8 cellular contexts compared by ENCODE assay signal in genomic region chr10:27319139-27319538, GRCh38.
DNase-seq lines count a peak whose midpoint lies in the region; ATAC-seq and TF ChIP-seq lines count a peak whose summit lies in the region.
"Not testable (repeated sequence)": the region's sequence is repeated elsewhere in the genome, so short reads cannot be mapped to it uniquely, and the experiment has no call there.

No MANE protein-coding gene starts in this region.

- H3K27me3 Mint-ChIP-seq in activated naive CD8-positive, alpha-beta T cell treated with anti-CD3 and anti-CD28 coated beads, Interleukin-2, amount 10 ng/mL, durations not matched to agents 7 days and 5 days = peaks cover 32% of the 10 kb centered on the region
- H3K27me3 Mint-ChIP-seq in naive B cell = peaks cover 9 to 11% (median 9%) of the 10 kb centered on the region in 3 donors
- H3K27me3 Mint-ChIP-seq in stimulated activated naive CD8-positive, alpha-beta T cell treated with anti-CD3 and anti-CD28 coated beads, Interleukin-15, Interleukin-2, amounts not matched to agents 100 ng/mL and 50 ng/mL, for 24 hours = peaks cover 32% of the 10 kb centered on the region

- ATAC-seq in GM19035 (IDR thresholded peaks at IDR 0.05; ENCODE audit: unreplicated experiment) = peak; percentile 20
- peak; percentile 39 for ATAC-seq in HG03354 (IDR thresholded peaks at IDR 0.05; ENCODE audit: poor library complexity, severe bottlenecking, unreplicated experiment)
- ATAC-seq in activated naive CD8-positive, alpha-beta T cell treated with anti-CD3 and anti-CD28 coated beads, Interleukin-2, amount 10 ng/mL, durations not matched to agents 7 days and 5 days (ENCODE audit: low read depth); naive B cell (ENCODE audit: low read depth in 2 of 2): not testable (repeated sequence)

- TF ChIP-seq CTCF in RWPE1 (conservative IDR thresholded peaks at IDR 0.05; ENCODE audit: low read depth); esophagus squamous epithelium (IDR thresholded peaks at IDR 0.05): not testable (repeated sequence)

- DNase-seq in Caki2 (ENCODE audit: low read depth) = peak; percentile 8
- not testable (repeated sequence) for DNase-seq in RWPE1 (ENCODE audit: low spot score); activated naive CD8-positive, alpha-beta T cell treated with anti-CD3 and anti-CD28 coated beads, Interleukin-2, amount 10 ng/mL, durations not matched to agents 7 days and 5 days; esophagus squamous epithelium (lab: John Stamatoyannopoulos, UW); naive B cell

- peaks cover 0 to 16% (median 5%) of the 10 kb centered on the region in 3 donors for H3K4me1 ChIP-seq in esophagus squamous epithelium

- H3K9me3 Mint-ChIP-seq in activated naive CD8-positive, alpha-beta T cell treated with anti-CD3 and anti-CD28 coated beads, Interleukin-2, amount 10 ng/mL, durations not matched to agents 7 days and 5 days; naive B cell; stimulated activated naive CD8-positive, alpha-beta T cell treated with anti-CD3 and anti-CD28 coated beads, Interleukin-15, Interleukin-2, amounts not matched to agents 100 ng/mL and 50 ng/mL, for 24 hours: not testable (repeated sequence)

- H3K9me3 ChIP-seq in esophagus squamous epithelium = not testable (repeated sequence)

- H3K36me3 Mint-ChIP-seq in activated naive CD8-positive, alpha-beta T cell treated with anti-CD3 and anti-CD28 coated beads, Interleukin-2, amount 10 ng/mL, durations not matched to agents 7 days and 5 days; naive B cell; stimulated activated naive CD8-positive, alpha-beta T cell treated with anti-CD3 and anti-CD28 coated beads, Interleukin-15, Interleukin-2, amounts not matched to agents 100 ng/mL and 50 ng/mL, for 24 hours (ENCODE audit: low read depth): not testable (repeated sequence)

- H3K27ac Mint-ChIP-seq in activated naive CD8-positive, alpha-beta T cell treated with anti-CD3 and anti-CD28 coated beads, Interleukin-2, amount 10 ng/mL, durations not matched to agents 7 days and 5 days; naive B cell; stimulated activated naive CD8-positive, alpha-beta T cell treated with anti-CD3 and anti-CD28 coated beads, Interleukin-15, Interleukin-2, amounts not matched to agents 100 ng/mL and 50 ng/mL, for 24 hours: not testable (repeated sequence)

- 84 to 89% methylated on average over 5 of the region's 5 CpGs for WGBS in esophagus squamous epithelium, 2 donors

- peak overlapping the region; percentile 71 for H3K4me3 Mint-ChIP-seq in activated naive CD8-positive, alpha-beta T cell treated with anti-CD3 and anti-CD28 coated beads, Interleukin-2, amount 10 ng/mL, durations not matched to agents 7 days and 5 days
- H3K4me3 Mint-ChIP-seq in naive B cell = peak overlapping the region in 5 of 8 donors; percentile 72 to 83 (median 78)
- peak overlapping the region; percentile 53 for H3K4me3 Mint-ChIP-seq in stimulated activated naive CD8-positive, alpha-beta T cell treated with anti-CD3 and anti-CD28 coated beads, Interleukin-15, Interleukin-2, amounts not matched to agents 100 ng/mL and 50 ng/mL, for 24 hours

- in situ Hi-C loops in Caki2 (cut with HindIII; ENCODE audit: low pct_unique_long_range_greater_than_20kb, low sequenced_read_pairs) = not testable (repeated sequence)

- H3K27ac ChIP-seq in RWPE1 (peak overlapping the region; percentile 96), esophagus squamous epithelium (peak overlapping the region; percentile 45 to 89 (median 67))

- CTCF ChIA-PET in RWPE1 (lab: Yijun Ruan, JAX) = not testable (repeated sequence)

- not testable (repeated sequence) for H3K36me3 ChIP-seq in esophagus squamous epithelium

- peak overlapping the region in 2 of 4 donors; percentile 47 to 63 for H3K4me3 ChIP-seq in esophagus squamous epithelium

- H3K4me1 Mint-ChIP-seq in activated naive CD8-positive, alpha-beta T cell treated with anti-CD3 and anti-CD28 coated beads, Interleukin-2, amount 10 ng/mL, durations not matched to agents 7 days and 5 days = not testable (repeated sequence)
- H3K4me1 Mint-ChIP-seq in naive B cell = peaks cover 7 to 14% (median 11%) of the 10 kb centered on the region in 3 donors
- peaks cover 22% of the 10 kb centered on the region for H3K4me1 Mint-ChIP-seq in stimulated activated naive CD8-positive, alpha-beta T cell treated with anti-CD3 and anti-CD28 coated beads, Interleukin-15, Interleukin-2, amounts not matched to agents 100 ng/mL and 50 ng/mL, for 24 hours (ENCODE audit: low read depth)

- TF ChIP-seq POLR2A in esophagus squamous epithelium (IDR thresholded peaks at IDR 0.05) = not testable (repeated sequence)

- intact Hi-C loops in esophagus squamous epithelium (cut with DNase I) = not testable (repeated sequence)

- H3K27me3 ChIP-seq in esophagus squamous epithelium = peaks cover 0 to 22% (median 0%) of the 10 kb centered on the region in 4 donors

- POLR2A ChIA-PET in RWPE1 (lab: Yijun Ruan, JAX; ENCODE audit: low non-redundant PET); activated naive CD8-positive, alpha-beta T cell treated with anti-CD3 and anti-CD28 coated beads, Interleukin-2, amount 10 ng/mL, durations not matched to agents 7 days and 5 days (lab: Charles Lee): not testable (repeated sequence)
